In genomic region chr14:75307700-75308379, GRCh38 we compare ENCODE assay signal across 8 cellular contexts. TPM values are rescaled to one million over a fixed set of nuclear protein-coding genes. Genes with fewer than 3 reads are reported as not detected.
A peak's percentile ranks its signal among the peaks of the same experiment; 100 is the strongest.
DNase-seq lines count a peak whose midpoint lies in the region; ATAC-seq, FAIRE-seq and TF ChIP-seq lines count a peak whose summit lies in the region.

No MANE protein-coding gene starts in this region.

- CTCF ChIA-PET in HepG2 (lab: Yijun Ruan, JAX; ENCODE audit: low intra/inter-chr PET ratio, low total read pairs) = interaction anchor here (0.7 to 3.5 kb wide), 5 partner anchors 21 to 345 kb away, joined by 3 to 46 read pairs (median 5); no protein-coding TSS in a partner anchor

- DNase-seq in NCI-H524 treated with DMSO at 0.1 percent for 48 hours (lab: John Stamatoyannopoulos, UW) (peak; percentile 74), colonic mucosa (peak; percentile 94), HepG2 (ENCODE audit: low spot score) (peak; percentile 63)
- peak; percentile 87 for DNase-seq in activated CD4-positive, alpha-beta T cell treated with anti-CD3 and anti-CD28 coated beads for 48 hours
- DNase-seq in stimulated activated CD4-positive, alpha-beta T cell treated with anti-CD3 and anti-CD28 coated beads, TNF-alpha, amount 100 ng/mL, for 24 hours (ENCODE audit: low read depth in 3 of 3) = peak; percentile 58 to 71 (median 60)

- no peak overlapping the region for H3K9ac ChIP-seq in colonic mucosa (ENCODE audit: low read depth in 2 of 2, low read length in 2 of 2)
- H3K9ac ChIP-seq in HepG2 (ENCODE audit: insufficient read depth, low read depth, low read length) = no peak overlapping the region

- POLR2A ChIA-PET in HepG2 (lab: Yijun Ruan, JAX) = no interaction called here

- no peak for TF ChIP-seq EP300 in HepG2 (IDR thresholded peaks at IDR 0.05; ENCODE audit: low read depth in 2 of 2, low read length in 2 of 2)
- TF ChIP-seq EP300 in HepG2 (CRISPR knock-in tag; IDR thresholded peaks at IDR 0.05; ENCODE audit: borderline replicate concordance) = no peak

- H3K4me1 ChIP-seq in colonic mucosa (no peaks in the 10 kb centered on the region), HepG2 (ENCODE audit: insufficient read depth, low read length) (peaks cover 12% of the 10 kb centered on the region)

- H4K20me1 ChIP-seq in HepG2 (ENCODE audit: insufficient read depth, low read length) = no peaks in the 10 kb centered on the region

- no peak overlapping the region for H3K4me3 ChIP-seq in colonic mucosa
- H3K4me3 ChIP-seq in HepG2 (replicated peaks in 1 of 3; ENCODE audit: insufficient read depth in 1 of 3, low read depth in 2 of 3, low read length in 3 of 3) = no peak overlapping the region

- no peak overlapping the region for H2AFZ ChIP-seq in HepG2 (ENCODE audit: low read length)

- intact Hi-C loops in colonic mucosa (cut with DNase I) = loop anchor here (2.0 to 10.0 kb wide), 3 partner anchors 181 to 363 kb away; no protein-coding TSS in a partner anchor
- intact Hi-C loops in HepG2 (cut with micrococcal nuclease; ENCODE audit: unreplicated experiment) = loop anchor here (1.0 to 5.0 kb wide), 3 partner anchors 119 to 253 kb away; partner anchors contain the start of gene JDP2

- H3K9me3 ChIP-seq in colonic mucosa (no peaks in the 10 kb centered on the region), HepG2 (ENCODE audit: low read length) (no peaks in the 10 kb centered on the region)

- H3K79me2 ChIP-seq in HepG2 (ENCODE audit: insufficient read depth, low read length) = no peaks in the 10 kb centered on the region

- in situ Hi-C loops in HepG2 (cut with HindIII; ENCODE audit: extremely low pct_ligation_motif_present, low pct_unique_long_range_greater_than_20kb) = loop anchor here (5.0 kb wide), 2 partner anchors 179 to 254 kb away; no protein-coding TSS in a partner anchor

- no peak for TF ChIP-seq POLR2A in HepG2 (IDR thresholded peaks at IDR 0.05; ENCODE audit: insufficient read depth in 1 of 2, low read depth in 2 of 2, low read length in 2 of 2)

- no peaks in the 10 kb centered on the region for H3K27me3 ChIP-seq in colonic mucosa
- peaks cover 0 to 4% of the 10 kb centered on the region in 2 experiments; a peak in 1 of 5 replicates for H3K27me3 ChIP-seq in HepG2 (ENCODE audit: control insufficient read depth in 1 of 2, insufficient read depth in 2 of 2, low read length in 2 of 2)

- 0 out of 2 replicates have a peak overlapping the region, but pooled peaks have one; percentile 41 for H3K4me2 ChIP-seq in HepG2 (ENCODE audit: low read depth, low read length)

- peak; percentile 81 for TF ChIP-seq RAD21 in HepG2 (CRISPR knock-in tag; IDR thresholded peaks at IDR 0.05)

- H3K27ac ChIP-seq in C4-2B (no peak overlapping the region), colonic mucosa (no peak overlapping the region), HepG2 (ENCODE audit: extremely low read length, insufficient read depth, low read length) (no peak overlapping the region)

- peak; percentile 49 for ATAC-seq in HG02798 (IDR thresholded peaks at IDR 0.05; ENCODE audit: poor library complexity, unreplicated experiment)
- peak; percentile 91 for ATAC-seq in HepG2
- no peak for ATAC-seq in HG03378 (IDR thresholded peaks at IDR 0.05; ENCODE audit: unreplicated experiment)

- H3K36me3 ChIP-seq in colonic mucosa (no peaks in the 10 kb centered on the region), HepG2 (replicated peaks in 1 of 2; ENCODE audit: control insufficient read depth in 1 of 2, insufficient read depth in 2 of 2, low read length in 2 of 2) (no peaks in the 10 kb centered on the region)

- TF ChIP-seq CTCF in C4-2B (conservative IDR thresholded peaks at IDR 0.05) (peak; percentile 90), colonic mucosa (IDR thresholded peaks at IDR 0.05) (peak; percentile 80), HepG2 (CRISPR knock-in tag; IDR thresholded peaks at IDR 0.05) (peak; percentile 93)

- peak; percentile 39 for FAIRE-seq in HepG2 (lab: Jason Lieb, UNC)

- 25% methylated on average over 7 of the region's 12 CpGs for WGBS in HepG2 (ENCODE audit: low lambda C conversion rate)

- BruUV-seq in HepG2 (replicated peaks; lab: Mats Ljungman, UMichigan) = no TSS peak

TF ChIP-seq in HepG2, 621 proteins besides CTCF, POLR2A, EP300 and RAD21 (continues in another document):
- TF ChIP-seq ELF3 (CRISPR knock-in tag; IDR thresholded peaks at IDR 0.05) (0 out of 2 replicates have a peak, but pooled peaks have one; percentile 30), YY1 (IDR thresholded peaks at IDR 0.05; ENCODE audit: insufficient read depth, insufficient replicate concordance, low read depth, low read length) (peak; percentile 45), CHCHD3 (CRISPR knock-in tag; IDR thresholded peaks at IDR 0.05) (no peak), HMGXB4 (CRISPR knock-in tag; IDR thresholded peaks at IDR 0.05; ENCODE audit: borderline replicate concordance in 1 of 2, low read depth in 1 of 2) (0 out of 4 replicates have a peak, but pooled peaks have one; percentile 17 to 51), NR2F6 (IDR thresholded peaks at IDR 0.05) (no peak), NR2F6 (CRISPR knock-in tag; IDR thresholded peaks at IDR 0.05) (peak; percentile 11; the same call in 1 of the 2 replicates), RELA (CRISPR knock-in tag; IDR thresholded peaks at IDR 0.05) (no peak), MAX (IDR thresholded peaks at IDR 0.05) (no peak; the same call in 1 of the 2 replicates), ZNF333 (CRISPR knock-in tag; IDR thresholded peaks at IDR 0.05; ENCODE audit: borderline replicate concordance) (no peak), REPIN1 (CRISPR knock-in tag; IDR thresholded peaks at IDR 0.05; ENCODE audit: borderline replicate concordance, low read depth) (0 out of 2 replicates have a peak, but pooled peaks have one; percentile 47)

RNA-seq across cellular contexts. Expression of gene FOS, which starts 29.2 kb away (rescaled TPM):
- 10 to 100 TPM; 86.9 to 98.4 TPM for total RNA-seq in colonic mucosa
- total RNA-seq in HepG2 (2016; rRNA removed; fragmentation: Illumina TruSeq; extraction: Trizol) = 4.3 and 24.2 TPM in 2 replicates
- total RNA-seq in HepG2 (2016; cell fraction: cytosol; rRNA removed; fragmentation: Illumina TruSeq; extraction: Trizol; ENCODE audit: low read depth) = 2.5 and 3.0 TPM in 2 replicates
- 3.4 and 28.3 TPM in 2 replicates for total RNA-seq in HepG2 (2016; cell fraction: insoluble cytoplasmic fraction; rRNA removed; fragmentation: Illumina TruSeq; extraction: Trizol)
- total RNA-seq in HepG2 (2016; cell fraction: membrane; rRNA removed; fragmentation: Illumina TruSeq; extraction: Trizol) = 2.8 and 4.2 TPM in 2 replicates
- total RNA-seq in HepG2 (2016; cell fraction: nucleus; rRNA removed; fragmentation: Illumina TruSeq; extraction: Trizol) = 64.4 and 68.6 TPM in 2 replicates
- polyA plus RNA-seq in HepG2 (2011; rRNA removed) = 15.9 and 26.2 TPM in 2 replicates
- 8.8 and 9.0 TPM in 2 replicates for polyA plus RNA-seq in HepG2 (2011; cell fraction: cytosol; rRNA removed)
- 83.8 and 92.0 TPM in 2 replicates for polyA plus RNA-seq in HepG2 (2011; cell fraction: nucleus; rRNA removed)
- polyA plus RNA-seq in HepG2 (2012) = 4.3 and 4.8 TPM in 2 replicates
- 1.2 and 1.8 TPM in 2 replicates for polyA plus RNA-seq in HepG2 (2016; cell fraction: cytosol; fragmentation: Illumina TruSeq; extraction: Trizol; ENCODE audit: low read depth)
- polyA plus RNA-seq in HepG2 (2016; cell fraction: insoluble cytoplasmic fraction; fragmentation: Illumina TruSeq; extraction: Trizol; ENCODE audit: low read depth) = 5.5 and 10.0 TPM in 2 replicates
- polyA plus RNA-seq in HepG2 (2016; cell fraction: membrane; fragmentation: Illumina TruSeq; extraction: Trizol; ENCODE audit: low read depth) = 2.1 and 3.4 TPM in 2 replicates
- polyA plus RNA-seq in HepG2 (2016; cell fraction: nucleus; fragmentation: Illumina TruSeq; extraction: Trizol; ENCODE audit: insufficient read depth, low read depth) = 101 and 123 TPM in 2 replicates
- 58.4 and 70.4 TPM in 2 replicates for polyA minus RNA-seq in HepG2 (2011; rRNA and poly(A)+ RNA removed; ENCODE audit: low replicate concordance)
- polyA minus RNA-seq in HepG2 (2011; cell fraction: cytosol; rRNA and poly(A)+ RNA removed) = 11.7 and 16.7 TPM in 2 replicates
- polyA minus RNA-seq in HepG2 (2011; cell fraction: nucleus; rRNA and poly(A)+ RNA removed) = 128 and 149 TPM in 2 replicates
